Comparison of ENCODE assay signal across 8 cellular contexts in genomic region chr11:64358536-64358906, GRCh38. TPM values are rescaled to one million over a fixed set of nuclear protein-coding genes. Genes with fewer than 3 reads are reported as not detected.
A peak's percentile ranks its signal among the peaks of the same experiment; 100 is the strongest.
DNase-seq lines count a peak whose midpoint lies in the region; ATAC-seq and TF ChIP-seq lines count a peak whose summit lies in the region.

No MANE protein-coding gene starts in this region.

- intact Hi-C loops in psoas muscle (cut with DNase I), result loop anchor here in 1 of 2 donors (5.0 kb wide), 1 partner anchor 36 kb away; no protein-coding TSS in a partner anchor

- H3K36me3 ChIP-seq in GM06990 (ENCODE audit: control insufficient read depth, insufficient read depth, low read length) (peaks cover 18% of the 10 kb centered on the region), psoas muscle (ENCODE audit: insufficient read depth in 1 of 2, low read depth in 1 of 2) (peaks cover 0 to 31% of the 10 kb centered on the region in 2 donors)

- WGBS in psoas muscle, 3 donors, result 23 to 28% (median 26%) methylated on average over 6 to 7 of the region's 7 CpGs

- no peaks in the 10 kb centered on the region for H3K27me3 ChIP-seq in GM06990 (replicated peaks; ENCODE audit: control insufficient read depth, insufficient read depth, low read length)
- peaks cover 0 to 4% (median 0%) of the 10 kb centered on the region in 3 donors for H3K27me3 ChIP-seq in psoas muscle (ENCODE audit: insufficient read depth in 3 of 3, low read length in 2 of 3)

- peaks cover 6% of the 10 kb centered on the region for H3K4me1 ChIP-seq in psoas muscle

- H3K9me3 ChIP-seq in psoas muscle, result no peaks in the 10 kb centered on the region

- H3K4me3 ChIP-seq in GM06990 (replicated peaks; ENCODE audit: low read depth, low read length), result peak overlapping the region; percentile 63
- H3K4me3 ChIP-seq in fibroblast of the aortic adventitia (ENCODE audit: low read depth, low read length), result peak overlapping the region; percentile 65
- peak overlapping the region; percentile 95 for H3K4me3 ChIP-seq in psoas muscle

- H3K27ac ChIP-seq in psoas muscle, result peak overlapping the region; percentile 90

- TF ChIP-seq CTCF in GM06990 (IDR thresholded peaks at IDR 0.05; ENCODE audit: insufficient read depth, low read length, poor library complexity, severe bottlenecking), result no peak
- TF ChIP-seq CTCF in fibroblast of the aortic adventitia (IDR thresholded peaks at IDR 0.05; ENCODE audit: insufficient read depth, low read length), result no peak
- no peak for TF ChIP-seq CTCF in psoas muscle (IDR thresholded peaks at IDR 0.05)

- ATAC-seq in SK-N-SH treated with all-trans-retinoic acid at 6 μM for 48 hours (peak; percentile 17), psoas muscle (peak in 2 of 4 donors; percentile 7 to 12), GM18870 (IDR thresholded peaks at IDR 0.05; ENCODE audit: unreplicated experiment) (no peak)

- DNase-seq in GM06990 (ENCODE audit: extremely low read depth, insufficient read length), result no peak
- DNase-seq in fibroblast of the aortic adventitia (ENCODE audit: low read depth), result no peak
- no peak for DNase-seq in psoas muscle
- no peak for DNase-seq in OCI-M1 (lab: John Stamatoyannopoulos, UW)
- DNase-seq in effector CD8-positive, alpha-beta T cell (lab: John Stamatoyannopoulos, UW), result no peak
- no peak for DNase-seq in NK-92 (lab: John Stamatoyannopoulos, UW; ENCODE audit: unreplicated experiment)

TF ChIP-seq in SK-N-SH treated with all-trans-retinoic acid at 6 μM for 48 hours, 23 proteins besides CTCF, POLR2A, EP300 and RAD21:
- TF ChIP-seq TOX (CRISPR knock-in tag; IDR thresholded peaks at IDR 0.05; ENCODE audit: borderline replicate concordance), result no peak
- TF ChIP-seq, protein P1, sequence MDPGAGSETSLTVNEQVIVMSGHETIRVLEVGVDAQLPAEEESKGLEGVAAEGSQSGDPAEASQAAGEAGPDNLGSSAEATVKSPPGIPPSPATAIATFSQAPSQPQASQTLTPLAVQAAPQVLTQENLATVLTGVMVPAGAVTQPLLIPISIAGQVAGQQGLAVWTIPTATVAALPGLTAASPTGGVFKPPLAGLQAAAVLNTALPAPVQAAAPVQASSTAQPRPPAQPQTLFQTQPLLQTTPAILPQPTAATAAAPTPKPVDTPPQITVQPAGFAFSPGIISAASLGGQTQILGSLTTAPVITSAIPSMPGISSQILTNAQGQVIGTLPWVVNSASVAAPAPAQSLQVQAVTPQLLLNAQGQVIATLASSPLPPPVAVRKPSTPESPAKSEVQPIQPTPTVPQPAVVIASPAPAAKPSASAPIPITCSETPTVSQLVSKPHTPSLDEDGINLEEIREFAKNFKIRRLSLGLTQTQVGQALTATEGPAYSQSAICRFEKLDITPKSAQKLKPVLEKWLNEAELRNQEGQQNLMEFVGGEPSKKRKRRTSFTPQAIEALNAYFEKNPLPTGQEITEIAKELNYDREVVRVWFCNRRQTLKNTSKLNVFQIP (CRISPR knock-in tag; IDR thresholded peaks at IDR 0.05; ENCODE audit: borderline replicate concordance, low read depth), result no peak
- no peak for TF ChIP-seq ZNF8 (CRISPR knock-in tag; IDR thresholded peaks at IDR 0.05)
- TF ChIP-seq SNAI2 (CRISPR knock-in tag; IDR thresholded peaks at IDR 0.05), result no peak
- TF ChIP-seq TCF4 (CRISPR knock-in tag; IDR thresholded peaks at IDR 0.05; ENCODE audit: borderline replicate concordance), result no peak
- TF ChIP-seq RARB (CRISPR knock-in tag; IDR thresholded peaks at IDR 0.05), result no peak
- TF ChIP-seq ESRRG (CRISPR knock-in tag; IDR thresholded peaks at IDR 0.05), result no peak
- TF ChIP-seq GLIS3 (CRISPR knock-in tag; IDR thresholded peaks at IDR 0.05), result no peak

RNA-seq across cellular contexts. Expression of gene RPS6KA4, which starts 0.4 kb away (rescaled TPM):
- total RNA-seq in fibroblast of the aortic adventitia (ENCODE audit: low replicate concordance), result 47.3 and 72.1 TPM in 2 replicates
- total RNA-seq in psoas muscle, result 10 to 100 TPM in 3 of 4 donors, 1 to 10 TPM in 1; 9.5 to 15.9 (median 13.6) TPM
- 10 to 100 TPM; 11.5 to 13.8 (median 13.1) TPM for polyA plus RNA-seq in psoas muscle

RNA-seq across cellular contexts. Expression of gene CCDC88B, which starts 18.5 kb away (rescaled TPM):
- total RNA-seq in fibroblast of the aortic adventitia (ENCODE audit: low replicate concordance) (1.2 and 5.1 TPM in 2 replicates), psoas muscle (1 to 10 TPM; 1.4 to 2.9 (median 2.2) TPM)
- 1 to 10 TPM; 2.5 to 3.6 (median 3.2) TPM for polyA plus RNA-seq in psoas muscle

RNA-seq across cellular contexts. Expression of gene PRDX5, which starts 40.6 kb away (rescaled TPM):
- 257 and 510 TPM in 2 replicates for total RNA-seq in fibroblast of the aortic adventitia (ENCODE audit: low replicate concordance)
- total RNA-seq in psoas muscle, result 100 to 1,000 TPM; 122 to 178 (median 156) TPM
- polyA plus RNA-seq in psoas muscle, result 100 to 1,000 TPM; 304 to 323 (median 321) TPM

RNA-seq across cellular contexts. Expression of gene TRMT112, which starts 41.2 kb away (rescaled TPM):
- total RNA-seq in fibroblast of the aortic adventitia (ENCODE audit: low replicate concordance) (177 and 274 TPM in 2 replicates), psoas muscle (100 to 1,000 TPM in 1 of 4 donors, 10 to 100 TPM in 3; 78.1 to 135 (median 88.0) TPM)
- 100 to 1,000 TPM; 125 to 311 (median 190) TPM for polyA plus RNA-seq in psoas muscle

RNA-seq across cellular contexts. Expression of gene ESRRA, which starts 53.2 kb away (rescaled TPM):
- total RNA-seq in fibroblast of the aortic adventitia (ENCODE audit: low replicate concordance) (21.6 and 45.2 TPM in 2 replicates), psoas muscle (100 to 1,000 TPM; 104 to 261 (median 146) TPM)
- 100 to 1,000 TPM; 274 to 362 (median 316) TPM for polyA plus RNA-seq in psoas muscle
